Comparison of ENCODE assay signal across 16 cellular contexts in the genomic region with DNA sequence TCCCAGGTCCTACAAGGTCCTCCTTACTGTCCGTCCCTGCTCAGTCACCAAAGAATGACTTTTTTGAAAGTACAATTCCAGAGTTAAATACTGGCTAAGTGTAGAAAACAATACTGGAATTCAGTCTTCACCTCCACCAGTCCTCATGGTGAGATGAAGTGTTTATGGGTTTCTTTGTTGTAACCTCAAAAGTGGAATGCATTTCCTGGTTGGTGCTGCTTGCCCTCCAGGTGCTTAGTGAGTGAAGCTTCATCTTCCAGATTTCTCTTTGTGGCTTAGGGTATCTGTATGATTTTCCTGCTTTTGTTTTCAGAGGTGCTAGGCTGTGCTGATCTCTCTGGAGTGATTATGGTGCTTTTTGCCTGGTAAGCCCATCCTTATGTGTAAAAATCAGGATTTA. TPM values are rescaled to one million over a fixed set of nuclear protein-coding genes. Genes with fewer than 3 reads are reported as not detected.
DNase-seq lines count a peak whose midpoint lies in the region; ATAC-seq and TF ChIP-seq lines count a peak whose summit lies in the region.
"Had no signal": no experiment of that assay in that cellular context is flagged by ENCODE, and none has a peak within 500 bp of the region (broad histone marks: within the 10 kb centered on the region; RNA-seq: fewer than 3 reads in every experiment).

No MANE protein-coding gene starts in this region.

- H3K18ac ChIP-seq in trophoblast cell (ENCODE audit: low read length), result peak overlapping the region; percentile 6

- peak overlapping the region; percentile 53 for H4K91ac ChIP-seq in trophoblast cell (ENCODE audit: low read depth, low read length)

- peaks cover 15% of the 10 kb centered on the region for H3K4me1 Mint-ChIP-seq in endodermal cell

- H2BK12ac ChIP-seq in trophoblast cell (ENCODE audit: low read length), result no peak overlapping the region

- peak overlapping the region; percentile 1 for H3K4ac ChIP-seq in trophoblast cell (ENCODE audit: low read depth, low read length)

- peaks cover 6% of the 10 kb centered on the region for H3K79me1 ChIP-seq in trophoblast cell (ENCODE audit: low read length)

- H3K9me3 ChIP-seq in breast epithelium (no peaks in the 10 kb centered on the region), mammary epithelial cell (replicated peaks; ENCODE audit: insufficient read depth, low read length) (no peaks in the 10 kb centered on the region), endodermal cell (ENCODE audit: control insufficient read depth, low read length) (peaks cover 5% of the 10 kb centered on the region), trophoblast cell (ENCODE audit: insufficient read depth, low read depth, low read length) (no peaks in the 10 kb centered on the region), suprapubic skin (no peaks in the 10 kb centered on the region)

- H3K9ac ChIP-seq in mammary epithelial cell (ENCODE audit: insufficient read depth, low read length) (no peak overlapping the region), endodermal cell (ENCODE audit: extremely low read depth, low read length, poor library complexity, severe bottlenecking) (no peak overlapping the region), trophoblast cell (ENCODE audit: low read length) (peak overlapping the region; percentile 7)

- peak overlapping the region; percentile 1 for H4K12ac ChIP-seq in trophoblast cell (ENCODE audit: low read depth, low read length)

- H4K8ac ChIP-seq in trophoblast cell (ENCODE audit: low read depth, low read length), result peak overlapping the region; percentile 54

- DNase-seq in breast epithelium (ENCODE audit: low spot score in 2 of 2), result no peak
- DNase-seq in mammary epithelial cell, result no peak
- peak; percentile 3 for DNase-seq in M059J (ENCODE audit: low read depth)
- peak; percentile 63 for DNase-seq in endodermal cell
- no peak for DNase-seq in trophoblast cell
- DNase-seq in suprapubic skin (ENCODE audit: low spot score in 2 of 2), result no peak
- DNase-seq in left colon, result no peak
- DNase-seq in GF-D8 (lab: John Stamatoyannopoulos, UW), result no peak
- DNase-seq: DMS53, GOT3, IMR-90, NCI-H2107, NCI-H345, NCI-H526 treated with DMSO at 0.1 percent for 48 hours, PC-3 had no signal

- intact Hi-C loops in breast epithelium (cut with DNase I; ENCODE audit: low total_unique reads), result no loop called here
- intact Hi-C loops in mammary epithelial cell (cut with micrococcal nuclease), result no loop called here
- intact Hi-C loops in left colon (cut with DNase I, micrococcal nuclease), result no loop called here

- no peaks in the 10 kb centered on the region for H3K9me3 Mint-ChIP-seq in endodermal cell

- H3K4me3 ChIP-seq in breast epithelium (no peak overlapping the region), mammary epithelial cell (replicated peaks in 1 of 3; ENCODE audit: insufficient read depth in 1 of 3, low read depth in 2 of 3, low read length in 3 of 3) (no peak overlapping the region), endodermal cell (ENCODE audit: low read length) (no peak overlapping the region), trophoblast cell (ENCODE audit: low read depth, low read length) (no peak overlapping the region), suprapubic skin (no peak overlapping the region)
- H3K4me3 ChIP-seq: SJSA1 had no signal

- no peak overlapping the region for H2AFZ ChIP-seq in mammary epithelial cell (ENCODE audit: low read depth, low read length)
- no peak overlapping the region for H2AFZ ChIP-seq in trophoblast cell (ENCODE audit: insufficient read depth, low read length, poor library complexity)

- peaks cover 23% of the 10 kb centered on the region for H3K36me3 Mint-ChIP-seq in endodermal cell (ENCODE audit: low read depth)

- no peak overlapping the region for H3K14ac ChIP-seq in trophoblast cell (ENCODE audit: low read length)

- no peaks in the 10 kb centered on the region for H3K27me3 ChIP-seq in breast epithelium
- no peaks in the 10 kb centered on the region for H3K27me3 ChIP-seq in mammary epithelial cell (ENCODE audit: insufficient read depth, low read length)
- no peaks in the 10 kb centered on the region for H3K27me3 ChIP-seq in endodermal cell (ENCODE audit: control insufficient read depth, insufficient read depth, low read length, poor library complexity, severe bottlenecking)
- H3K27me3 ChIP-seq in trophoblast cell (ENCODE audit: insufficient read depth, low read length), result no peaks in the 10 kb centered on the region
- H3K27me3 ChIP-seq in suprapubic skin, result no peaks in the 10 kb centered on the region
- H3K27me3 ChIP-seq: SJSA1 had no signal

- TF ChIP-seq CTCF in breast epithelium (IDR thresholded peaks at IDR 0.05), result no peak
- TF ChIP-seq CTCF in mammary epithelial cell (conservative IDR thresholded peaks at IDR 0.05 in 1 of 2, IDR thresholded peaks at IDR 0.05 in 1 of 2; ENCODE audit: extremely low read depth in 1 of 2, insufficient read depth in 1 of 2, low read depth in 1 of 2, low read length in 2 of 2), result no peak
- TF ChIP-seq CTCF in endodermal cell (conservative IDR thresholded peaks at IDR 0.05), result no peak
- TF ChIP-seq CTCF in suprapubic skin (IDR thresholded peaks at IDR 0.05), result no peak

- ATAC-seq in left colon, result no peak
- ATAC-seq: PC-3 had no signal

- TF ChIP-seq POLR2A in breast epithelium (IDR thresholded peaks at IDR 0.05) (no peak), suprapubic skin (IDR thresholded peaks at IDR 0.05) (no peak)

- dilution Hi-C loops in mammary epithelial cell (cut with HindIII; ENCODE audit: low sequenced_read_pairs), result no loop called here

- TF ChIP-seq EP300 in suprapubic skin (IDR thresholded peaks at IDR 0.05), result no peak

- H2BK120ac ChIP-seq in trophoblast cell (ENCODE audit: insufficient read depth, low read length, poor library complexity), result peak overlapping the region; percentile 8

- no peaks in the 10 kb centered on the region for H4K20me1 ChIP-seq in mammary epithelial cell (ENCODE audit: insufficient read depth, low read length)

- peak overlapping the region; percentile 5 for H2AK5ac ChIP-seq in trophoblast cell (ENCODE audit: low read length)

- no peaks in the 10 kb centered on the region for H3K79me2 ChIP-seq in mammary epithelial cell (ENCODE audit: insufficient read depth, low read length)
- H3K79me2 ChIP-seq in trophoblast cell (ENCODE audit: control insufficient read depth, insufficient read depth, low read length, poor library complexity), result peaks cover 3% of the 10 kb centered on the region

- WGBS in mammary epithelial cell (ENCODE audit: low coverage, missing lambda C conversion rate), result 90% methylated on average over 1 of the region's 1 CpG
- WGBS in endodermal cell (ENCODE audit: insufficient coverage in 1 of 2, insufficient read length in 1 of 2), 2 experiments, result 82% methylated on average over 1 of the region's 1 CpG; no CpG with 5 or more reads in 1 of the 2 experiments
- WGBS in trophoblast cell (ENCODE audit: extremely low coverage, insufficient coverage, insufficient read length), result no CpG with 5 or more reads among the region's 1 CpG
- 88% methylated on average over 1 of the region's 1 CpG for WGBS in suprapubic skin

- peak overlapping the region; percentile 83 for H3K27ac Mint-ChIP-seq in endodermal cell

- H3K27ac ChIP-seq in breast epithelium, result peak overlapping the region; percentile 43 to 56
- no peak overlapping the region for H3K27ac ChIP-seq in mammary epithelial cell (ENCODE audit: insufficient read depth, low read depth, low read length)
- no peak overlapping the region for H3K27ac ChIP-seq in endodermal cell (ENCODE audit: low read depth, low read length)
- H3K27ac ChIP-seq in trophoblast cell (ENCODE audit: low read depth, low read length), result peak overlapping the region; percentile 55
- H3K27ac ChIP-seq in suprapubic skin, result no peak overlapping the region
- H3K27ac ChIP-seq: SJSA1 had no signal

- peak overlapping the region; percentile 18 for H2BK5ac ChIP-seq in trophoblast cell (ENCODE audit: low read depth, low read length, poor library complexity)

- H3K27me3 Mint-ChIP-seq in endodermal cell (ENCODE audit: insufficient read depth), result no peaks in the 10 kb centered on the region

- CTCF ChIA-PET in mammary epithelial cell (lab: Charles Lee; ENCODE audit: low non-redundant PET), result no interaction called here

- H3K23ac ChIP-seq in trophoblast cell (ENCODE audit: low read length), result no peak overlapping the region

- H3K4me3 Mint-ChIP-seq in endodermal cell, result no peak overlapping the region

- in situ Hi-C loops in mammary epithelial cell (cut with MboI; ENCODE audit: low sequenced_read_pairs in 2 of 2), result no loop called here

- H3K36me3 ChIP-seq in breast epithelium (no peaks in the 10 kb centered on the region), mammary epithelial cell (ENCODE audit: insufficient read depth, low read length) (no peaks in the 10 kb centered on the region), endodermal cell (ENCODE audit: control insufficient read depth, insufficient read depth, low read length) (peaks cover 7% of the 10 kb centered on the region), trophoblast cell (ENCODE audit: control insufficient read depth in 1 of 2, insufficient read depth in 2 of 2, low read length in 2 of 2) (peaks cover 4% of the 10 kb centered on the region in 2 experiments), suprapubic skin (no peaks in the 10 kb centered on the region)

- H3K4me2 ChIP-seq in mammary epithelial cell (ENCODE audit: insufficient read depth, low read depth, low read length) (no peak overlapping the region), trophoblast cell (ENCODE audit: low read length) (no peak overlapping the region)

- no TSS peak for BruUV-seq in mammary epithelial cell (replicated peaks; lab: Mats Ljungman, UMichigan)

- H3K4me1 ChIP-seq in breast epithelium (no peaks in the 10 kb centered on the region), mammary epithelial cell (ENCODE audit: insufficient read depth, low read length) (peaks cover 3% of the 10 kb centered on the region), endodermal cell (ENCODE audit: control insufficient read depth, insufficient read depth, low read length) (peaks cover 7% of the 10 kb centered on the region), trophoblast cell (ENCODE audit: control insufficient read depth in 1 of 2, insufficient read depth in 2 of 2, low read length in 2 of 2) (peaks cover 4 to 11% of the 10 kb centered on the region in 2 experiments), suprapubic skin (no peaks in the 10 kb centered on the region)

RNA-seq across cellular contexts. Expression of a gene that starts 49.4 kb away (rescaled TPM):
- 10 to 100 TPM in 2 of 3 donors, 1 to 10 TPM in 1; 6.9 to 22.4 (median 10.8) TPM for total RNA-seq in breast epithelium
- 10 to 100 TPM in 1 of 2 donors, 1 to 10 TPM in 1; 6.2 to 30.0 TPM for total RNA-seq in mammary epithelial cell
- 31.7 TPM for polyA plus RNA-seq in mammary epithelial cell
- polyA minus RNA-seq in mammary epithelial cell, result 9.1 TPM
- total RNA-seq in M059J (2014; rRNA removed; shearing (Covaris generic)), result 77.8 and 80.5 TPM in 2 replicates
- 10 to 100 TPM; 48.6 to 58.5 TPM for total RNA-seq in endodermal cell
- 72.5 TPM for polyA plus RNA-seq in endodermal cell (2013, experiment 1 of 2)
- polyA plus RNA-seq in endodermal cell (2013, experiment 2 of 2), result 60.0 TPM
- polyA plus RNA-seq in trophoblast cell (2013), result 59.0 and 59.3 TPM in 2 replicates
- 1 to 10 TPM; 4.9 to 6.8 (median 5.1) TPM for total RNA-seq in suprapubic skin
- total RNA-seq in left colon, result 10 to 100 TPM; 16.8 to 29.2 TPM

RNA-seq across cellular contexts. Expression of a gene that starts 49.8 kb away (rescaled TPM):
- 10 to 100 TPM; 20.0 to 21.4 (median 21.3) TPM for total RNA-seq in breast epithelium
- total RNA-seq in mammary epithelial cell, result 10 to 100 TPM; 20.0 TPM
- polyA plus RNA-seq in mammary epithelial cell, result 6.9 TPM
- polyA minus RNA-seq in mammary epithelial cell, result 2.3 TPM
- total RNA-seq in M059J (2014; rRNA removed; shearing (Covaris generic)), result 5.6 and 10.1 TPM in 2 replicates
- total RNA-seq in endodermal cell, result 10 to 100 TPM; 17.3 to 25.2 TPM
- polyA plus RNA-seq in endodermal cell (2013, experiment 1 of 2), result 14.0 TPM
- 12.4 TPM for polyA plus RNA-seq in endodermal cell (2013, experiment 2 of 2)
- 8.8 and 9.2 TPM in 2 replicates for polyA plus RNA-seq in trophoblast cell (2013)
- 10 to 100 TPM; 11.0 to 15.0 (median 12.4) TPM for total RNA-seq in suprapubic skin
- total RNA-seq in left colon, result 10 to 100 TPM; 16.2 to 18.6 TPM

Comparison
In these comparisons a context has a peak if more than half of its experiments do, and no peak if none do; other contexts are left out.
1. H3K27ac ChIP-seq: peak in breast epithelium (2 of 2) and trophoblast cell (single experiment); none in mammary epithelial cell (single experiment), endodermal cell (single experiment) and suprapubic skin (single experiment).
2. DNase-seq: peak in M059J (single experiment) and endodermal cell (single experiment); none in breast epithelium (0 of 2), mammary epithelial cell (single experiment), trophoblast cell (0 of 2), suprapubic skin (0 of 2), left colon (0 of 2) and GF-D8 (single experiment).